Comparison of ENCODE assay signal across 8 cellular contexts in genomic region chr3:64686446-64686908, GRCh38. TPM values are rescaled to one million over a fixed set of nuclear protein-coding genes. Genes with fewer than 3 reads are reported as not detected.
DNase-seq lines count a peak whose midpoint lies in the region; ATAC-seq and TF ChIP-seq lines count a peak whose summit lies in the region.

No MANE protein-coding gene starts in this region.

- H3K4me1 Mint-ChIP-seq in CD8-positive, alpha-beta T cell (ENCODE audit: low read depth) = peaks cover 11% of the 10 kb centered on the region
- peaks cover 4 to 16% (median 9%) of the 10 kb centered on the region in 4 donors for H3K4me1 Mint-ChIP-seq in CD4-positive, alpha-beta memory T cell

- H3K27ac ChIP-seq in left ventricle myocardium inferior (replicated peaks) (peak overlapping the region; percentile 97), sigmoid colon (peak overlapping the region; percentile 97 to 99 (median 98))
- no peak overlapping the region for H3K27ac ChIP-seq in CD8-positive, alpha-beta T cell (ENCODE audit: low read depth, low read length)
- H3K27ac ChIP-seq in CD4-positive, alpha-beta memory T cell (ENCODE audit: low read depth, low read length) = no peak overlapping the region

- H3K4me1 ChIP-seq in left ventricle myocardium inferior (peaks cover 81% of the 10 kb centered on the region), sigmoid colon (peaks cover 0 to 41% (median 18%) of the 10 kb centered on the region in 4 donors)
- no peaks in the 10 kb centered on the region for H3K4me1 ChIP-seq in CD8-positive, alpha-beta T cell (ENCODE audit: insufficient read depth, low read length)
- H3K4me1 ChIP-seq in CD4-positive, alpha-beta memory T cell (ENCODE audit: insufficient read depth, low read length) = no peaks in the 10 kb centered on the region

- no peaks in the 10 kb centered on the region for H3K9me3 Mint-ChIP-seq in CD8-positive, alpha-beta T cell
- H3K9me3 Mint-ChIP-seq in CD4-positive, alpha-beta memory T cell = peaks cover 0 to 3% (median 0%) of the 10 kb centered on the region in 8 donors

- no peak overlapping the region for H3K4me3 Mint-ChIP-seq in CD8-positive, alpha-beta T cell
- peak overlapping the region in 2 of 8 donors; percentile 7 to 35 for H3K4me3 Mint-ChIP-seq in CD4-positive, alpha-beta memory T cell

- TF ChIP-seq EP300 in sigmoid colon (IDR thresholded peaks at IDR 0.05) = no peak

- H3K36me3 Mint-ChIP-seq in CD8-positive, alpha-beta T cell = no peaks in the 10 kb centered on the region
- no peaks in the 10 kb centered on the region for H3K36me3 Mint-ChIP-seq in CD4-positive, alpha-beta memory T cell

- intact Hi-C loops in left ventricle myocardium inferior (cut with micrococcal nuclease) (loop anchor here (5.0 kb wide), 1 partner anchor 561 kb away; no protein-coding TSS in a partner anchor), sigmoid colon (cut with DNase I) (loop anchor here (1.0 to 5.0 kb wide), 7 partner anchors 56 to 726 kb away; no protein-coding TSS in a partner anchor)
- intact Hi-C loops in CD8-positive, alpha-beta T cell (cut with DNase I, micrococcal nuclease) = no loop called here
- intact Hi-C loops in CD4-positive, alpha-beta memory T cell (cut with micrococcal nuclease) = no loop called here

- TF ChIP-seq CTCF in left ventricle myocardium inferior (IDR thresholded peaks at IDR 0.05; ENCODE audit: borderline replicate concordance) (peak; percentile 19), sigmoid colon (IDR thresholded peaks at IDR 0.05) (peak in 2 of 4 experiments; percentile 5 to 8)
- TF ChIP-seq CTCF in CD8-positive, alpha-beta T cell (IDR thresholded peaks at IDR 0.05) = no peak

- POLR2A ChIA-PET in CD8-positive, alpha-beta T cell (lab: Charles Lee) = no interaction called here
- POLR2A ChIA-PET in CD4-positive, alpha-beta memory T cell (lab: Charles Lee; ENCODE audit: partially characterized antibody) = no interaction called here

- H3K36me3 ChIP-seq in left ventricle myocardium inferior = peaks cover 6% of the 10 kb centered on the region
- no peaks in the 10 kb centered on the region for H3K36me3 ChIP-seq in sigmoid colon
- no peaks in the 10 kb centered on the region for H3K36me3 ChIP-seq in CD8-positive, alpha-beta T cell (ENCODE audit: insufficient read depth, low read length)
- no peaks in the 10 kb centered on the region for H3K36me3 ChIP-seq in CD4-positive, alpha-beta memory T cell (ENCODE audit: insufficient read depth, low read length)

- peak; percentile 35 for DNase-seq in HCEC 1CT
- peak; percentile 47 for DNase-seq in T1000 (lab: John Stamatoyannopoulos, UW)
- no peak for DNase-seq in left ventricle myocardium inferior
- DNase-seq in sigmoid colon = no peak
- DNase-seq in stimulated activated CD4-positive, alpha-beta T cell treated with anti-CD3 and anti-CD28 coated beads, Interleukin-4, amount 100 ng/mL, for 24 hours = no peak
- DNase-seq in CD8-positive, alpha-beta T cell = no peak
- no peak for DNase-seq in CD4-positive, alpha-beta memory T cell

- no peak overlapping the region for H3K27ac Mint-ChIP-seq in CD8-positive, alpha-beta T cell
- no peak overlapping the region for H3K27ac Mint-ChIP-seq in CD4-positive, alpha-beta memory T cell

- no peaks in the 10 kb centered on the region for H3K27me3 ChIP-seq in left ventricle myocardium inferior (ENCODE audit: low read depth)
- H3K27me3 ChIP-seq in sigmoid colon = no peaks in the 10 kb centered on the region
- no peaks in the 10 kb centered on the region for H3K27me3 ChIP-seq in CD8-positive, alpha-beta T cell (ENCODE audit: insufficient read depth, low read length)
- peaks cover 4% of the 10 kb centered on the region for H3K27me3 ChIP-seq in CD4-positive, alpha-beta memory T cell (ENCODE audit: insufficient read depth, low read length)

- CTCF ChIA-PET in CD8-positive, alpha-beta T cell (lab: Charles Lee) = no interaction called here
- CTCF ChIA-PET in CD4-positive, alpha-beta memory T cell (lab: Charles Lee; ENCODE audit: partially characterized antibody) = no interaction called here

- H3K4me3 ChIP-seq in left ventricle myocardium inferior (peak overlapping the region; percentile 78), sigmoid colon (peak overlapping the region; percentile 74 to 87 (median 78))
- H3K4me3 ChIP-seq in CD8-positive, alpha-beta T cell (ENCODE audit: low read depth, low read length) = no peak overlapping the region
- no peak overlapping the region for H3K4me3 ChIP-seq in CD4-positive, alpha-beta memory T cell (ENCODE audit: low read length in 2 of 2)

- H3K9me3 ChIP-seq in left ventricle myocardium inferior (replicated peaks) (no peaks in the 10 kb centered on the region), sigmoid colon (no peaks in the 10 kb centered on the region)
- no peaks in the 10 kb centered on the region for H3K9me3 ChIP-seq in CD8-positive, alpha-beta T cell (ENCODE audit: low read length)
- no peaks in the 10 kb centered on the region for H3K9me3 ChIP-seq in CD4-positive, alpha-beta memory T cell (ENCODE audit: control insufficient read depth in 1 of 2, low read length in 2 of 2)

- peaks cover 45% of the 10 kb centered on the region for H3K27me3 Mint-ChIP-seq in CD8-positive, alpha-beta T cell (ENCODE audit: low read depth)
- peaks cover 24 to 28% of the 10 kb centered on the region in 2 donors for H3K27me3 Mint-ChIP-seq in CD4-positive, alpha-beta memory T cell

- WGBS in sigmoid colon, 2 donors = 1% methylated on average over 31 of the region's 31 CpGs

- ATAC-seq in GM18520 (IDR thresholded peaks at IDR 0.05; ENCODE audit: unreplicated experiment) = no peak
- no peak for ATAC-seq in CD8-positive, alpha-beta T cell

- no peak for TF ChIP-seq POLR2A in sigmoid colon (IDR thresholded peaks at IDR 0.05)

RNA-seq across cellular contexts. Expression of gene ADAMTS9, which starts 1.3 kb away (rescaled TPM):
- total RNA-seq in left ventricle myocardium inferior (14.7 TPM), sigmoid colon (10 to 100 TPM; 16.1 to 61.6 (median 31.6) TPM)
- polyA plus RNA-seq in sigmoid colon = 10 to 100 TPM in 1 of 3 donors, 1 to 10 TPM in 2; 1.2 to 15.4 (median 1.8) TPM
- total RNA-seq in CD8-positive, alpha-beta T cell = not detected
- not detected for total RNA-seq in CD4-positive, alpha-beta memory T cell
- not detected for polyA plus RNA-seq in CD4-positive, alpha-beta memory T cell

Comparison
In these comparisons a context has a peak if more than half of its experiments do, and no peak if none do; other contexts are left out.
1. DNase-seq: peak in HCEC 1CT (single experiment) and T1000 (single experiment); none in left ventricle myocardium inferior (single experiment), sigmoid colon (single experiment), stimulated activated CD4-positive, alpha-beta T cell treated with anti-CD3 and anti-CD28 coated beads, Interleukin-4, amount 100 ng/mL, for 24 hours (single experiment), CD8-positive, alpha-beta T cell (0 of 7) and CD4-positive, alpha-beta memory T cell (0 of 5).
2. H3K27ac ChIP-seq: peak in left ventricle myocardium inferior (single experiment) and sigmoid colon (4 of 4); none in CD8-positive, alpha-beta T cell (single experiment) and CD4-positive, alpha-beta memory T cell (single experiment).
3. H3K4me3 ChIP-seq: peak in left ventricle myocardium inferior (single experiment) and sigmoid colon (4 of 4); none in CD8-positive, alpha-beta T cell (single experiment) and CD4-positive, alpha-beta memory T cell (0 of 2).
4. RNA of gene ADAMTS9, which starts 1.3 kb away (total RNA-seq): 16.1 to 61.6 TPM in sigmoid colon and 14.7 TPM in left ventricle myocardium inferior (single experiment); not detected in CD8-positive, alpha-beta T cell and not detected in CD4-positive, alpha-beta memory T cell; every median in the first group is over 10 times any median in the second.
5. intact Hi-C loops: an anchor here in left ventricle myocardium inferior (5.0 kb wide) and sigmoid colon (1.0 to 5.0 kb wide); none called in CD8-positive, alpha-beta T cell and CD4-positive, alpha-beta memory T cell.